In genomic region chr1:231626951-231627614, GRCh38 we compare ENCODE assay signal across 8 cellular contexts. TPM values are rescaled to one million over a fixed set of nuclear protein-coding genes. Genes with fewer than 3 reads are reported as not detected.
A peak's percentile ranks its signal among the peaks of the same experiment; 100 is the strongest.
DNase-seq lines count a peak whose midpoint lies in the region; ATAC-seq and TF ChIP-seq lines count a peak whose summit lies in the region.

No MANE protein-coding gene starts in this region.

- H3K4me1 Mint-ChIP-seq in CD8-positive, alpha-beta memory T cell = peaks cover 29 to 40% (median 32%) of the 10 kb centered on the region in 3 donors
- H3K4me1 Mint-ChIP-seq in IgD-negative memory B cell = peaks cover 9 to 25% (median 10%) of the 10 kb centered on the region in 3 donors

- CTCF ChIA-PET in CD8-positive, alpha-beta memory T cell (lab: Charles Lee) = no interaction called here

- ATAC-seq in GM21360 (IDR thresholded peaks at IDR 0.05; ENCODE audit: unreplicated experiment) = peak; percentile 60

- H3K4me3 Mint-ChIP-seq in CD8-positive, alpha-beta memory T cell = peak overlapping the region; percentile 89 to 98 (median 94)
- peak overlapping the region; percentile 88 to 96 (median 94) for H3K4me3 Mint-ChIP-seq in IgD-negative memory B cell

- POLR2A ChIA-PET in CD8-positive, alpha-beta memory T cell (lab: Charles Lee) = interaction anchor here (1.5 kb wide), 1 partner anchor 10 kb away, joined by 6 read pairs; no protein-coding TSS in a partner anchor

- H3K27me3 Mint-ChIP-seq in CD8-positive, alpha-beta memory T cell = peaks cover 5 to 6% of the 10 kb centered on the region in 2 donors
- peaks cover 17% of the 10 kb centered on the region for H3K27me3 Mint-ChIP-seq in IgD-negative memory B cell

- no peaks in the 10 kb centered on the region for H3K9me3 ChIP-seq in CD8-positive, alpha-beta memory T cell (ENCODE audit: low read length)

- in situ Hi-C loops in brain microvascular endothelial cell (cut with HindIII; ENCODE audit: low pct_ligation_motif_present, low sequenced_read_pairs) = no loop called here

- no peak for TF ChIP-seq CTCF in brain microvascular endothelial cell (IDR thresholded peaks at IDR 0.05; ENCODE audit: low read depth, low read length, missing control alignments)

- peaks cover 0 to 2% (median 0%) of the 10 kb centered on the region in 3 donors for H3K36me3 Mint-ChIP-seq in CD8-positive, alpha-beta memory T cell
- H3K36me3 Mint-ChIP-seq in IgD-negative memory B cell = no peaks in the 10 kb centered on the region

- peaks cover 30% of the 10 kb centered on the region for H3K4me1 ChIP-seq in CD8-positive, alpha-beta memory T cell (ENCODE audit: insufficient read depth, low read length)

- H3K27ac ChIP-seq in CD8-positive, alpha-beta memory T cell (ENCODE audit: low read depth, low read length) = peak overlapping the region; percentile 36
- H3K27ac ChIP-seq in brain microvascular endothelial cell = no peak overlapping the region

- H3K36me3 ChIP-seq in CD8-positive, alpha-beta memory T cell (ENCODE audit: insufficient read depth, low read length) = no peaks in the 10 kb centered on the region
- no peaks in the 10 kb centered on the region for H3K36me3 ChIP-seq in brain microvascular endothelial cell (replicated peaks)

- peak in 4 of 5 donors; percentile 14 to 51 (median 35) for DNase-seq in CD8-positive, alpha-beta memory T cell
- DNase-seq in T-helper 1 cell (peak; percentile 17 to 52 (median 28)), brain microvascular endothelial cell (peak; percentile 30), iPS-NIHi11 (ENCODE audit: low spot score) (peak; percentile 82), skeletal muscle cell (ENCODE audit: low read depth) (no peak), NCI-H2029 treated with DMSO at 0.1 percent for 48 hours (lab: John Stamatoyannopoulos, UW) (no peak)

- H3K27ac Mint-ChIP-seq in CD8-positive, alpha-beta memory T cell = peak overlapping the region; percentile 46 to 95 (median 84)
- H3K27ac Mint-ChIP-seq in IgD-negative memory B cell = peak overlapping the region in 2 of 3 donors; percentile 83 to 90

- H3K27me3 ChIP-seq in CD8-positive, alpha-beta memory T cell (ENCODE audit: insufficient read depth, low read length, poor library complexity, severe bottlenecking) = no peaks in the 10 kb centered on the region
- no peaks in the 10 kb centered on the region for H3K27me3 ChIP-seq in brain microvascular endothelial cell (replicated peaks)

- no peaks in the 10 kb centered on the region for H3K9me3 Mint-ChIP-seq in CD8-positive, alpha-beta memory T cell
- H3K9me3 Mint-ChIP-seq in IgD-negative memory B cell = peaks cover 0 to 2% (median 0%) of the 10 kb centered on the region in 3 donors

- H3K4me3 ChIP-seq in CD8-positive, alpha-beta memory T cell (ENCODE audit: low read length) = peak overlapping the region; percentile 75
- H3K4me3 ChIP-seq in brain microvascular endothelial cell (ENCODE audit: low read depth, low read length) (peak overlapping the region; percentile 84), skeletal muscle cell (ENCODE audit: low read depth, low read length) (peak overlapping the region; percentile 83)

RNA-seq across cellular contexts. Expression of gene DISC1, which starts 0.5 kb away (rescaled TPM):
- 1 to 10 TPM in 1 of 2 experiments, under 1 TPM in 1; 0.60 to 1.0 TPM for total RNA-seq in CD8-positive, alpha-beta memory T cell
- 2.4 TPM for polyA plus RNA-seq in CD8-positive, alpha-beta memory T cell
- 0.68 TPM for polyA plus RNA-seq in IgD-negative memory B cell

Comparison
In these comparisons a context has a peak if more than half of its experiments do, and no peak if none do; other contexts are left out.
1. DNase-seq: peak in CD8-positive, alpha-beta memory T cell (4 of 5), T-helper 1 cell (5 of 5), brain microvascular endothelial cell (single experiment) and iPS-NIHi11 (single experiment); none in skeletal muscle cell (single experiment) and NCI-H2029 treated with DMSO at 0.1 percent for 48 hours (single experiment).
2. Peak in every context shown above with its lines, with median percentiles within 50 percentile points of each other: H3K4me3 ChIP-seq.